Comparison of ENCODE assay signal across 27 cellular contexts in genomic region chr3:147244397-147244796, GRCh38.
"Had no signal": no experiment of that assay in that cellular context is flagged by ENCODE, and none has a peak within 500 bp of the region (broad histone marks: within the 10 kb centered on the region; RNA-seq: fewer than 3 reads in every experiment).

No MANE protein-coding gene starts in this region.

- H2AFZ ChIP-seq: neural progenitor cell had no signal

- H3K4me3 ChIP-seq: left lung, lower lobe of right lung, neural progenitor cell, ovary, right atrium auricular region, right lobe of liver, smooth muscle cell, transverse colon, upper lobe of left lung had no signal

- DNase-seq: hypothalamus; immature natural killer cell; kidney; left colon; left lung; lower lobe of right lung; mammary epithelial cell; mesenchymal stem cell; naive thymus-derived CD8-positive, alpha-beta T cell; nephron progenitor cell; ovary; right lobe of liver; stimulated activated CD4-positive, alpha-beta T cell treated with anti-CD3 and anti-CD28 coated beads, Interleukin-1b, Interleukin-23, amount 100 ng/mL, for 48 hours; stimulated activated CD4-positive, alpha-beta T cell treated with anti-CD3 and anti-CD28 coated beads, Interleukin-2, amount 100 ng/mL, for 48 hours; stimulated activated CD4-positive, alpha-beta T cell treated with anti-CD3 and anti-CD28 coated beads, Interleukin-4, amount 100 ng/mL, for 4 hours; stimulated activated CD8-positive, alpha-beta memory T cell treated with anti-CD3 and anti-CD28 coated beads, Interleukin-4, amount 100 ng/mL, for 48 hours; stimulated activated naive CD4-positive, alpha-beta T cell treated with Interleukin-2 at 50 U/mL for 16 hours; stimulated activated naive CD8-positive, alpha-beta T cell treated with anti-CD3 and anti-CD28 coated beads, Interleukin-15, amount 100 ng/mL, for 72 hours; substantia nigra; transverse colon; upper lobe of left lung had no signal

- H3K4me1 ChIP-seq: left lung, lower lobe of right lung, neural progenitor cell, right atrium auricular region, right lobe of liver, transverse colon, upper lobe of left lung had no signal

- FAIRE-seq: islet of Langerhans, kidney, urothelium cell line had no signal

- H3K9me3 ChIP-seq: lower lobe of right lung, ovary, right atrium auricular region, right lobe of liver, transverse colon, upper lobe of left lung had no signal

- H3K4me2 ChIP-seq: neural progenitor cell, smooth muscle cell had no signal

- H3K27ac ChIP-seq: left lung, lower lobe of right lung, neural progenitor cell, ovary, right atrium auricular region, right lobe of liver, transverse colon, upper lobe of left lung had no signal

- ATAC-seq: left colon; left lung; lower lobe of right lung; naive thymus-derived CD8-positive, alpha-beta T cell; right lobe of liver; stimulated activated memory B cell treated with anti-CD40 and anti-IgM and Interleukin-4, amounts not matched to agents 10 μg/mL and 1 μg/mL and 100 μg/mL, for 72 hours; stimulated activated naive CD8-positive, alpha-beta T cell treated with anti-CD3 and anti-CD28 coated beads, Interleukin-15, amount 100 ng/mL, for 72 hours had no signal

- H3K27me3 ChIP-seq: left lung, neural progenitor cell, ovary, right atrium auricular region, transverse colon, upper lobe of left lung had no signal

- H3K36me3 ChIP-seq: left lung, lower lobe of right lung, neural progenitor cell, ovary, right atrium auricular region, right lobe of liver, transverse colon, upper lobe of left lung had no signal

- H3K9ac ChIP-seq: neural progenitor cell had no signal
